ENCODE assay signal across 14 cellular contexts in genomic region chr20:50295762-50296449, GRCh38.
A peak's percentile ranks its signal among the peaks of the same experiment; 100 is the strongest.
DNase-seq lines count a peak whose midpoint lies in the region; TF ChIP-seq lines count a peak whose summit lies in the region.
"Had no signal": no experiment of that assay in that cellular context is flagged by ENCODE, and none has a peak within 500 bp of the region (broad histone marks: within the 10 kb centered on the region; RNA-seq: fewer than 3 reads in every experiment).

No MANE protein-coding gene starts in this region.

- H3K4me1 Mint-ChIP-seq in HFFc6 (ENCODE audit: low read depth) = peaks cover 21% of the 10 kb centered on the region

- no peak overlapping the region for H3K4me3 ChIP-seq in BLaER1
- no peak overlapping the region for H3K4me3 ChIP-seq in ovary
- H3K4me3 ChIP-seq in effector memory CD4-positive, alpha-beta T cell (ENCODE audit: insufficient read depth, low read depth, low read length, poor library complexity, severe bottlenecking) = no peak overlapping the region
- H3K4me3 ChIP-seq: HAP-1 had no signal

- H3K27me3 ChIP-seq in BLaER1 (0 out of 2 replicates have a peak, but pooled peaks cover 3% of the 10 kb centered on the region), ovary (no peaks in the 10 kb centered on the region)
- H3K27me3 ChIP-seq in effector memory CD4-positive, alpha-beta T cell (replicated peaks; ENCODE audit: control insufficient read depth, insufficient read depth, low read length, poor library complexity, severe bottlenecking) = no peaks in the 10 kb centered on the region

- peaks cover 39% of the 10 kb centered on the region; the same call in 1 of the 2 replicates for H4K20me1 ChIP-seq in BLaER1

- H3K4me1 ChIP-seq in BLaER1 (peaks cover 50% of the 10 kb centered on the region), ovary (ENCODE audit: insufficient read depth) (peaks cover 11% of the 10 kb centered on the region)
- no peaks in the 10 kb centered on the region for H3K4me1 ChIP-seq in effector memory CD4-positive, alpha-beta T cell (ENCODE audit: control insufficient read depth, insufficient read depth, low read length, poor library complexity, severe bottlenecking)
- H3K4me1 ChIP-seq: HAP-1 had no signal

- intact Hi-C loops in ovary (cut with DNase I) = no loop called here

- TF ChIP-seq POLR2A in ovary (IDR thresholded peaks at IDR 0.05) = no peak

- H3K9ac ChIP-seq in BLaER1 = no peak overlapping the region

- H3K9me3 ChIP-seq in BLaER1 (no peaks in the 10 kb centered on the region), ovary (no peaks in the 10 kb centered on the region)
- H3K9me3 ChIP-seq in effector memory CD4-positive, alpha-beta T cell (ENCODE audit: control insufficient read depth, low read length) = no peaks in the 10 kb centered on the region
- H3K9me3 ChIP-seq: HAP-1 had no signal

- H3K4me2 ChIP-seq in BLaER1 = peak overlapping the region; percentile 79

- TF ChIP-seq CTCF in HFFc6 (IDR thresholded peaks at IDR 0.05) (no peak), ovary (IDR thresholded peaks at IDR 0.05) (no peak), GM13977 (IDR thresholded peaks at IDR 0.05; ENCODE audit: extremely low read depth, insufficient read depth, missing control alignments) (no peak)

- no peak overlapping the region for H3K4me3 Mint-ChIP-seq in HFFc6
- H3K4me3 Mint-ChIP-seq: activated T-cell treated with anti-CD3 and anti-CD28 coated beads, Interleukin-2, amount 50 U/mL, for 4 hours; CD4-positive, alpha-beta T cell had no signal

- no peak for TF ChIP-seq EP300 in ovary (IDR thresholded peaks at IDR 0.05)

- no peaks in the 10 kb centered on the region for H3K9me3 Mint-ChIP-seq in HFFc6
- H3K9me3 Mint-ChIP-seq: activated T-cell treated with anti-CD3 and anti-CD28 coated beads, Interleukin-2, amount 50 U/mL, for 4 hours; CD4-positive, alpha-beta T cell; IgD-negative memory B cell had no signal

- H3K36me3 ChIP-seq in BLaER1 (no peaks in the 10 kb centered on the region), ovary (no peaks in the 10 kb centered on the region)
- H3K36me3 ChIP-seq in effector memory CD4-positive, alpha-beta T cell (ENCODE audit: control insufficient read depth, insufficient read depth, low read length) = no peaks in the 10 kb centered on the region
- H3K36me3 ChIP-seq: HAP-1, WERI-Rb-1 had no signal

- 62 to 75% (median 72%) methylated on average over 20 of the region's 20 CpGs for WGBS in adipose tissue, 3 donors
- 80 to 84% (median 83%) methylated on average over 20 of the region's 20 CpGs for WGBS in ovary, 3 donors

- H3K27ac ChIP-seq in BLaER1 (no peak overlapping the region), adipose tissue (ENCODE audit: low read depth, low read length) (peak overlapping the region; percentile 52), ovary (peak overlapping the region; percentile 67 to 88)
- no peak overlapping the region for H3K27ac ChIP-seq in effector memory CD4-positive, alpha-beta T cell (ENCODE audit: insufficient read depth, low read length, poor library complexity, severe bottlenecking)
- H3K27ac ChIP-seq: WERI-Rb-1 had no signal

- peaks cover 2% of the 10 kb centered on the region for H3K27me3 Mint-ChIP-seq in HFFc6 (ENCODE audit: insufficient read depth)

- no peaks in the 10 kb centered on the region for H3K36me3 Mint-ChIP-seq in HFFc6 (ENCODE audit: low read depth)

- in situ Hi-C loops in GM13977 (cut with MboI; ENCODE audit: low pct_unique_long_range_greater_than_20kb, low sequenced_read_pairs, unreplicated experiment) = no loop called here

- H3K27ac Mint-ChIP-seq in HFFc6 = peak overlapping the region; percentile 23; the same call in 1 of the 2 replicates
- H3K27ac Mint-ChIP-seq: CD4-positive, alpha-beta T cell; IgD-negative memory B cell had no signal

- DNase-seq in HFFc6 = no peak
- DNase-seq in ovary = peak in 1 of 5 donors; percentile 60
- no peak for DNase-seq in GM13977 (ENCODE audit: low spot score)
- DNase-seq in effector memory CD4-positive, alpha-beta T cell = no peak
- DNase-seq in HuH-7.5 (ENCODE audit: low spot score) = no peak
- no peak for DNase-seq in stimulated activated CD4-positive, alpha-beta T cell treated with anti-CD3 and anti-CD28 coated beads, Interleukin-2, amount 100 ng/mL, for 24 hours
- DNase-seq: activated T-cell treated with anti-CD3 and anti-CD28 coated beads, Interleukin-2, amount 50 U/mL, for 4 hours; CD4-positive, alpha-beta T cell; SIG-M5; WERI-Rb-1 had no signal

Comparison
In these comparisons a context has a peak if more than half of its experiments do, and no peak if none do; other contexts are left out.
1. H3K27ac ChIP-seq: peak in adipose tissue (single experiment) and ovary (2 of 2); none in BLaER1 (single experiment) and effector memory CD4-positive, alpha-beta T cell (single experiment).